Comparison of ENCODE assay signal across 10 cellular contexts in genomic region chr9:117704597-117704996, GRCh38. TPM values are rescaled to one million over a fixed set of nuclear protein-coding genes. Genes with fewer than 3 reads are reported as not detected.
DNase-seq lines count a peak whose midpoint lies in the region; ATAC-seq, FAIRE-seq and TF ChIP-seq lines count a peak whose summit lies in the region.
"Had no signal": no experiment of that assay in that cellular context is flagged by ENCODE, and none has a peak within 500 bp of the region (broad histone marks: within the 10 kb centered on the region; RNA-seq: fewer than 3 reads in every experiment).

No MANE protein-coding gene starts in this region.

- no peaks in the 10 kb centered on the region for H3K36me3 ChIP-seq in DOHH2 (ENCODE audit: control insufficient read depth, low read length)
- peaks cover 5 to 10% of the 10 kb centered on the region in 2 experiments for H3K36me3 ChIP-seq in endothelial cell of umbilical vein (ENCODE audit: control insufficient read depth in 2 of 2, extremely low read depth in 1 of 2, insufficient read depth in 2 of 2, low read length in 2 of 2)
- peaks cover 28% of the 10 kb centered on the region for H3K36me3 ChIP-seq in neutrophil

- intact Hi-C loops in endothelial cell of umbilical vein (cut with micrococcal nuclease): loop anchor here (1.0 to 2.0 kb wide), 6 partner anchors 11 to 78 kb away; no protein-coding TSS in a partner anchor

- H3F3A ChIP-seq in DOHH2 (ENCODE audit: control insufficient read depth, insufficient read depth): peaks cover 4% of the 10 kb centered on the region

- no peak overlapping the region for H2AFZ ChIP-seq in endothelial cell of umbilical vein (ENCODE audit: low read depth, low read length)

- H3K4me3 Mint-ChIP-seq in IgD-negative memory B cell: peak overlapping the region; percentile 80 to 93 (median 89)

- DNase-seq in endothelial cell of umbilical vein (ENCODE audit: low read depth, low spot score): no peak
- DNase-seq in GM10266 (ENCODE audit: extremely low spot score): no peak
- no peak for DNase-seq in T-helper 1 cell
- no peak for DNase-seq in activated gamma-delta T cell treated with Interleukin-2 at 50 U/mL for 16 hours
- DNase-seq: DND-41 had no signal

- H3K9ac ChIP-seq in endothelial cell of umbilical vein (replicated peaks; ENCODE audit: extremely low read depth, insufficient read depth, low read length): peak overlapping the region; percentile 86

- H3K9me3 ChIP-seq in DOHH2 (ENCODE audit: control insufficient read depth, insufficient read depth, low read length): no peaks in the 10 kb centered on the region
- no peaks in the 10 kb centered on the region for H3K9me3 ChIP-seq in endothelial cell of umbilical vein (replicated peaks; ENCODE audit: control insufficient read depth, insufficient read depth, low read length)
- no peaks in the 10 kb centered on the region for H3K9me3 ChIP-seq in neutrophil

- H3K27ac ChIP-seq in DOHH2 (ENCODE audit: low read depth, low read length) (no peak overlapping the region), endothelial cell of umbilical vein (ENCODE audit: insufficient read depth, low read depth, low read length) (peak overlapping the region; percentile 81), neutrophil (peak overlapping the region; percentile 96)

- TF ChIP-seq CTCF in DOHH2 (IDR thresholded peaks at IDR 0.05; ENCODE audit: low read depth, low read length, poor library complexity, severe bottlenecking) (no peak), endothelial cell of umbilical vein (IDR thresholded peaks at IDR 0.05; ENCODE audit: extremely low read depth in 1 of 2, insufficient read depth in 1 of 2, low read depth in 1 of 2, low read length in 2 of 2) (no peak), neutrophil (IDR thresholded peaks at IDR 0.05) (no peak), GM10266 (IDR thresholded peaks at IDR 0.05; ENCODE audit: control insufficient read depth, insufficient read depth, low read depth, missing control alignments) (no peak)

- H3K4me3 ChIP-seq in DOHH2 (ENCODE audit: low read length) (peak overlapping the region; percentile 50), endothelial cell of umbilical vein (replicated peaks in 1 of 3; ENCODE audit: insufficient read depth in 1 of 3, low read depth in 1 of 3, low read length in 3 of 3) (peak overlapping the region; percentile 52 to 99 (median 63)), neutrophil (ENCODE audit: low read depth in 1 of 2, low read length in 1 of 2) (peak overlapping the region; percentile 82 to 83)

- CTCF ChIA-PET in endothelial cell of umbilical vein (lab: Charles Lee): interaction anchor here (1.2 to 2.6 kb wide), 2 partner anchors 15 to 26 kb away, joined by 3 to 27 read pairs; no protein-coding TSS in a partner anchor

- peak overlapping the region; percentile 54 to 88 (median 67) for H3K27ac Mint-ChIP-seq in IgD-negative memory B cell

- H3K9me1 ChIP-seq in endothelial cell of umbilical vein (replicated peaks; ENCODE audit: control insufficient read depth, extremely low read depth, insufficient read depth, low read length): no peaks in the 10 kb centered on the region

- peaks cover 16 to 38% (median 30%) of the 10 kb centered on the region in 3 donors for H3K4me1 Mint-ChIP-seq in IgD-negative memory B cell

- H3K9me3 Mint-ChIP-seq in IgD-negative memory B cell: peaks cover 0 to 2% (median 0%) of the 10 kb centered on the region in 3 donors

- BruUV-seq in endothelial cell of umbilical vein (replicated peaks; lab: Mats Ljungman, UMichigan): no TSS peak

- H3K4me2 ChIP-seq in DOHH2 (ENCODE audit: low read length) (peak overlapping the region; percentile 61), endothelial cell of umbilical vein (ENCODE audit: insufficient read depth, low read length) (peak overlapping the region; percentile 99)

- ATAC-seq in GM21619 (IDR thresholded peaks at IDR 0.05; ENCODE audit: unreplicated experiment): no peak

- H3K79me2 ChIP-seq in DOHH2 (ENCODE audit: control insufficient read depth, low read length) (no peaks in the 10 kb centered on the region), endothelial cell of umbilical vein (ENCODE audit: control insufficient read depth, insufficient read depth, low read length) (peaks cover 47% of the 10 kb centered on the region)

- no peak for TF ChIP-seq POLR2A in endothelial cell of umbilical vein (IDR thresholded peaks at IDR 0.05; ENCODE audit: low read depth, low read length)

- H3K4me1 ChIP-seq in DOHH2 (ENCODE audit: control insufficient read depth, low read length): peaks cover 21% of the 10 kb centered on the region
- H3K4me1 ChIP-seq in endothelial cell of umbilical vein (ENCODE audit: control insufficient read depth, extremely low read depth, insufficient read depth, low read length): peaks cover 35% of the 10 kb centered on the region
- peaks cover 54 to 62% of the 10 kb centered on the region in 2 experiments for H3K4me1 ChIP-seq in neutrophil (ENCODE audit: control insufficient read depth in 1 of 2, insufficient read depth in 1 of 2, low read depth in 1 of 2, low read length in 1 of 2)

- no peaks in the 10 kb centered on the region; the same call in 1 of the 2 replicates for H3K9me2 ChIP-seq in DOHH2 (replicated peaks; ENCODE audit: control insufficient read depth, low read length)

- no peak for FAIRE-seq in endothelial cell of umbilical vein (lab: Jason Lieb, UNC)
- FAIRE-seq: bronchial epithelial cell had no signal

- POLR2A ChIA-PET in endothelial cell of umbilical vein (lab: Charles Lee): interaction anchor here (0.7 to 2.9 kb wide), 3 partner anchors 26 to 81 kb away, joined by 3 to 10 read pairs (median 4); no protein-coding TSS in a partner anchor

- dilution Hi-C loops in endothelial cell of umbilical vein (cut with MboI; ENCODE audit: extremely low pct_ligation_motif_present, low sequenced_read_pairs): no loop called here

- H3K36me3 Mint-ChIP-seq in IgD-negative memory B cell: peaks cover 3% of the 10 kb centered on the region

- H3K27me3 ChIP-seq in DOHH2 (ENCODE audit: control insufficient read depth, low read length) (peaks cover 3% of the 10 kb centered on the region; the same call in 1 of the 2 replicates), endothelial cell of umbilical vein (ENCODE audit: control insufficient read depth in 2 of 2, insufficient read depth in 2 of 2, low read length in 2 of 2) (no peaks in the 10 kb centered on the region), neutrophil (no peaks in the 10 kb centered on the region)

- H3K27me3 Mint-ChIP-seq in IgD-negative memory B cell: no peaks in the 10 kb centered on the region

- H4K20me1 ChIP-seq in DOHH2 (ENCODE audit: control insufficient read depth, insufficient read depth, low read depth, low read length): no peaks in the 10 kb centered on the region
- H4K20me1 ChIP-seq in endothelial cell of umbilical vein (replicated peaks; ENCODE audit: control insufficient read depth, extremely low read depth, insufficient read depth, low read length): no peaks in the 10 kb centered on the region

TF ChIP-seq in endothelial cell of umbilical vein, 7 proteins besides CTCF, POLR2A, EP300 and RAD21:
- TF ChIP-seq JUN (IDR thresholded peaks at IDR 0.05; ENCODE audit: borderline replicate concordance, insufficient read depth, insufficient read length, low read depth): no peak
- TF ChIP-seq MAX (IDR thresholded peaks at IDR 0.05; ENCODE audit: insufficient read depth, insufficient read length): no peak
- no peak for TF ChIP-seq GATA2 (IDR thresholded peaks at IDR 0.05; ENCODE audit: insufficient read depth, insufficient read length, low read depth, low read length)
- no peak for TF ChIP-seq POLR2AphosphoS5 (IDR thresholded peaks at IDR 0.05; ENCODE audit: insufficient read depth, low read depth, low read length)
- no peak for TF ChIP-seq EZH2 (IDR thresholded peaks at IDR 0.05; ENCODE audit: borderline replicate concordance, low read depth, low read length, severe bottlenecking)
- no peak for TF ChIP-seq MYC (IDR thresholded peaks at IDR 0.05; ENCODE audit: low read depth, low read length)
- no peak for TF ChIP-seq FOS (IDR thresholded peaks at IDR 0.05; ENCODE audit: borderline replicate concordance, insufficient read depth, low read length)

RNA-seq across cellular contexts. Expression of gene TLR4, which starts 0.4 kb away (rescaled TPM):
- polyA plus RNA-seq in IgD-negative memory B cell (2.2 TPM), endothelial cell of umbilical vein (12.2 and 18.2 TPM in 2 replicates)
- 38.6 and 41.7 TPM in 2 replicates for total RNA-seq in endothelial cell of umbilical vein
- polyA plus RNA-seq in endothelial cell of umbilical vein (2011; cell fraction: cytosol; rRNA removed): 16.1 and 19.1 TPM in 2 replicates
- polyA plus RNA-seq in endothelial cell of umbilical vein (2011; cell fraction: nucleus; rRNA removed): 30.1 and 34.2 TPM in 2 replicates
- polyA plus RNA-seq in endothelial cell of umbilical vein (2012): 54.5 and 73.1 TPM in 2 replicates
- polyA minus RNA-seq in endothelial cell of umbilical vein: 68.9 and 82.9 TPM in 2 replicates
- polyA minus RNA-seq in endothelial cell of umbilical vein (2011; cell fraction: cytosol; rRNA and poly(A)+ RNA removed): 1.9 TPM
- polyA minus RNA-seq in endothelial cell of umbilical vein (2011; cell fraction: nucleus; rRNA and poly(A)+ RNA removed): 150 and 185 TPM in 2 replicates
